8 cellular contexts compared by ENCODE assay signal in genomic region chr5:55176176-55176818, GRCh38.
DNase-seq lines count a peak whose midpoint lies in the region; ATAC-seq, FAIRE-seq and TF ChIP-seq lines count a peak whose summit lies in the region.

No MANE protein-coding gene starts in this region.

- H3K36me3 ChIP-seq in SU-DHL-6 (ENCODE audit: low read length) (no peaks in the 10 kb centered on the region), mucosa of stomach (ENCODE audit: control insufficient read depth, insufficient read depth, low read length) (no peaks in the 10 kb centered on the region)

- peak overlapping the region; percentile 57 for H3K4me2 ChIP-seq in SU-DHL-6 (ENCODE audit: low read depth, low read length, poor library complexity, severe bottlenecking)

- no peaks in the 10 kb centered on the region for H3K79me2 ChIP-seq in SU-DHL-6 (ENCODE audit: insufficient read depth, low read length)

- H4K20me1 ChIP-seq in SU-DHL-6 (ENCODE audit: low read depth, low read length), result no peaks in the 10 kb centered on the region

- H3F3A ChIP-seq in SU-DHL-6 (ENCODE audit: insufficient read depth), result peaks cover 6% of the 10 kb centered on the region; the same call in 1 of the 2 replicates

- FAIRE-seq in D721Med (lab: Jason Lieb, UNC), result no peak

- ATAC-seq in HG02678 (IDR thresholded peaks at IDR 0.05; ENCODE audit: unreplicated experiment) (no peak), GM21367 (IDR thresholded peaks at IDR 0.05; ENCODE audit: unreplicated experiment) (no peak)

- H3K9ac ChIP-seq in SU-DHL-6 (ENCODE audit: low read length) (peak overlapping the region; percentile 32; the same call in 1 of the 2 replicates), mucosa of stomach (ENCODE audit: low read length) (no peak overlapping the region)

- peak overlapping the region; percentile 72 for H2AFZ ChIP-seq in SU-DHL-6 (ENCODE audit: low read depth, low read length, severe bottlenecking)

- no peaks in the 10 kb centered on the region for H3K9me2 ChIP-seq in SU-DHL-6 (replicated peaks; ENCODE audit: insufficient read depth, low read length)

- H3K27me3 ChIP-seq in SU-DHL-6 (ENCODE audit: low read length) (no peaks in the 10 kb centered on the region), mucosa of stomach (ENCODE audit: control insufficient read depth, insufficient read depth, low read length) (peaks cover 57% of the 10 kb centered on the region)

- H3K4me3 ChIP-seq in SU-DHL-6 (ENCODE audit: insufficient read depth, low read length, poor library complexity, severe bottlenecking), result peak overlapping the region; percentile 40
- peak overlapping the region; percentile 32 for H3K4me3 ChIP-seq in mucosa of stomach (ENCODE audit: low read length)

- TF ChIP-seq CTCF in D721Med (IDR thresholded peaks at IDR 0.05; ENCODE audit: insufficient read depth, missing control alignments) (no peak), SU-DHL-6 (IDR thresholded peaks at IDR 0.05; ENCODE audit: insufficient read depth, low read length, poor library complexity, severe bottlenecking) (no peak)

- no peak overlapping the region for H3K27ac ChIP-seq in SU-DHL-6 (ENCODE audit: low read depth, low read length)

- H3K9me3 ChIP-seq in SU-DHL-6 (ENCODE audit: insufficient read depth, low read length) (no peaks in the 10 kb centered on the region), mucosa of stomach (ENCODE audit: control insufficient read depth, low read length) (no peaks in the 10 kb centered on the region)

- H3K4me1 ChIP-seq in mucosa of stomach (ENCODE audit: control insufficient read depth, insufficient read depth, low read length), result peaks cover 28% of the 10 kb centered on the region

- peak; percentile 33 for DNase-seq in D721Med (ENCODE audit: insufficient read length, low spot score)
- peak; percentile 30 to 40 for DNase-seq in Kasumi-1 (lab: John Stamatoyannopoulos, UW)
- DNase-seq in ecto neural progenitor cell (ENCODE audit: low spot score), result peak; percentile 85
- no peak for DNase-seq in NCI-H1694 treated with DMSO at 0.1 percent for 48 hours (lab: John Stamatoyannopoulos, UW)
